ENCODE assay signal across 8 cellular contexts in genomic region chr5:151155149-151155776, GRCh38. TPM values are rescaled to one million over a fixed set of nuclear protein-coding genes. Genes with fewer than 3 reads are reported as not detected.
DNase-seq lines count a peak whose midpoint lies in the region; ATAC-seq and TF ChIP-seq lines count a peak whose summit lies in the region.

No MANE protein-coding gene starts in this region.

- H3K9ac ChIP-seq in fibroblast of lung (ENCODE audit: insufficient read depth, low read length): no peak overlapping the region

- peak; percentile 23 for ATAC-seq in GM18517 (IDR thresholded peaks at IDR 0.05; ENCODE audit: unreplicated experiment)
- peak; percentile 33 for ATAC-seq in HG03097 (IDR thresholded peaks at IDR 0.05; ENCODE audit: low FRiP score, unreplicated experiment)

- H4K20me1 ChIP-seq in fibroblast of lung (ENCODE audit: control insufficient read depth, extremely low read depth, insufficient read depth, low read length): peaks cover 7% of the 10 kb centered on the region

- H3K36me3 ChIP-seq in fibroblast of lung (ENCODE audit: control insufficient read depth, insufficient read depth, low read length): no peaks in the 10 kb centered on the region

- H3K4me3 ChIP-seq in fibroblast of lung (replicated peaks in 1 of 4; ENCODE audit: control extremely low read depth in 1 of 4, insufficient read depth in 1 of 4, low read depth in 3 of 4, low read length in 4 of 4): peak overlapping the region; percentile 75 to 98 (median 82)

- peaks cover 40% of the 10 kb centered on the region for H3K4me1 ChIP-seq in fibroblast of lung (ENCODE audit: control insufficient read depth, extremely low read depth, insufficient read depth, low read length)

- H3K79me2 ChIP-seq in fibroblast of lung (ENCODE audit: control insufficient read depth, insufficient read depth, low read length): peaks cover 73% of the 10 kb centered on the region

- H3K9me3 ChIP-seq in fibroblast of lung (ENCODE audit: control insufficient read depth, insufficient read depth, low read depth, low read length): no peaks in the 10 kb centered on the region

- H3K27me3 ChIP-seq in fibroblast of lung (ENCODE audit: control insufficient read depth, insufficient read depth, low read length): no peaks in the 10 kb centered on the region

- TF ChIP-seq CTCF in fibroblast of lung (conservative IDR thresholded peaks at IDR 0.05 in 1 of 2, IDR thresholded peaks at IDR 0.05 in 1 of 2; ENCODE audit: low read depth in 1 of 2, low read length in 2 of 2): no peak

- H3K27ac ChIP-seq in fibroblast of lung (ENCODE audit: insufficient read depth, low read length): peak overlapping the region; percentile 76

- peak overlapping the region; percentile 98 for H3K4me2 ChIP-seq in fibroblast of lung (ENCODE audit: extremely low read depth, insufficient read depth, low read length)

- H2AFZ ChIP-seq in fibroblast of lung (ENCODE audit: low read length): no peak overlapping the region

- DNase-seq in activated CD4-positive, alpha-beta T cell treated with anti-CD3 and anti-CD28 coated beads, Interleukin-2, amount 50 U/mL, for 1 hour: peak; percentile 35
- DNase-seq in fibroblast of lung (ENCODE audit: low read depth in 2 of 2) (peak; percentile 22 to 33), NCI-H82 treated with DMSO at 0.1 percent for 48 hours (lab: John Stamatoyannopoulos, UW; ENCODE audit: unreplicated experiment) (no peak), iPS-NIHi7 (ENCODE audit: extremely low spot score) (no peak), SHP77 (lab: John Stamatoyannopoulos, UW) (no peak)
- peak; percentile 21 for DNase-seq in stimulated activated CD8-positive, alpha-beta memory T cell treated with anti-CD3 and anti-CD28 coated beads, Interleukin-15, amount 100 ng/mL, for 24 hours (ENCODE audit: low read depth)

RNA-seq across cellular contexts. Expression of gene ANXA6, which starts 2.3 kb away (rescaled TPM):
- 430 and 615 TPM in 2 replicates for total RNA-seq in fibroblast of lung
- polyA plus RNA-seq in fibroblast of lung: 421 and 591 TPM in 2 replicates
- polyA plus RNA-seq in fibroblast of lung (2012): 503 and 689 TPM in 2 replicates
- 567 and 955 TPM in 2 replicates for polyA minus RNA-seq in fibroblast of lung (ENCODE audit: low replicate concordance)

Comparison
In these comparisons a context has a peak if more than half of its experiments do, and no peak if none do; other contexts are left out.
1. DNase-seq: peak in activated CD4-positive, alpha-beta T cell treated with anti-CD3 and anti-CD28 coated beads, Interleukin-2, amount 50 U/mL, for 1 hour (single experiment), fibroblast of lung (2 of 2) and stimulated activated CD8-positive, alpha-beta memory T cell treated with anti-CD3 and anti-CD28 coated beads, Interleukin-15, amount 100 ng/mL, for 24 hours (single experiment); none in NCI-H82 treated with DMSO at 0.1 percent for 48 hours (single experiment), iPS-NIHi7 (single experiment) and SHP77 (0 of 2).